In genomic region chr16:89443727-89444084, GRCh38 we compare ENCODE assay signal across 10 cellular contexts. TPM values are rescaled to one million over a fixed set of nuclear protein-coding genes. Genes with fewer than 3 reads are reported as not detected.
A peak's percentile ranks its signal among the peaks of the same experiment; 100 is the strongest.
DNase-seq lines count a peak whose midpoint lies in the region; ATAC-seq and TF ChIP-seq lines count a peak whose summit lies in the region.
"Had no signal": no experiment of that assay in that cellular context is flagged by ENCODE, and none has a peak within 500 bp of the region (broad histone marks: within the 10 kb centered on the region; RNA-seq: fewer than 3 reads in every experiment).

No MANE protein-coding gene starts in this region.

- DNase-seq in BJ (ENCODE audit: low read depth) (no peak), coronary artery (ENCODE audit: low spot score) (no peak), neural progenitor cell (ENCODE audit: low spot score) (no peak), CD14-positive monocyte (ENCODE audit: low spot score) (no peak), cortex of kidney (lab: John Stamatoyannopoulos, UW) (no peak), substantia nigra (lab: John Stamatoyannopoulos, UW) (no peak)
- DNase-seq: central memory CD4-positive, alpha-beta T cell; NCI-H187 had no signal

- POLR2A ChIA-PET in BJ (lab: Charles Lee) = no interaction called here

- H3K9me3 ChIP-seq in Loucy (ENCODE audit: insufficient read depth, low read depth, low read length) (no peaks in the 10 kb centered on the region), neural progenitor cell (ENCODE audit: low read depth) (no peaks in the 10 kb centered on the region)

- no peaks in the 10 kb centered on the region for H3F3A ChIP-seq in Loucy (ENCODE audit: low read depth)
- peaks cover 13% of the 10 kb centered on the region for H3F3A ChIP-seq in neural progenitor cell (ENCODE audit: low read depth)

- peak overlapping the region; percentile 34 for H3K4me2 ChIP-seq in Loucy (ENCODE audit: low read depth, low read length, poor library complexity, severe bottlenecking)
- peak overlapping the region; percentile 30 for H3K4me2 ChIP-seq in neural progenitor cell

- no peaks in the 10 kb centered on the region for H3K9me3 Mint-ChIP-seq in neural progenitor cell
- no peaks in the 10 kb centered on the region for H3K9me3 Mint-ChIP-seq in CD14-positive monocyte

- TF ChIP-seq CTCF in BJ (IDR thresholded peaks at IDR 0.05; ENCODE audit: insufficient read depth, low read depth, low read length) (0 out of 2 replicates have a peak, but pooled peaks have one; percentile 2), Loucy (conservative IDR thresholded peaks at IDR 0.05; ENCODE audit: low read length) (no peak), coronary artery (IDR thresholded peaks at IDR 0.05) (no peak), neural progenitor cell (IDR thresholded peaks at IDR 0.05) (no peak), CD14-positive monocyte (IDR thresholded peaks at IDR 0.05) (no peak)

- H2AFZ ChIP-seq in Loucy (ENCODE audit: low read length) (no peak overlapping the region), neural progenitor cell (replicated peaks) (no peak overlapping the region)

- peaks cover 10% of the 10 kb centered on the region for H3K27me3 Mint-ChIP-seq in neural progenitor cell (ENCODE audit: insufficient read depth, low read depth)
- H3K27me3 Mint-ChIP-seq in CD14-positive monocyte (ENCODE audit: low read depth in 3 of 3) = peaks cover 0 to 2% (median 0%) of the 10 kb centered on the region in 3 donors

- H3K4me3 Mint-ChIP-seq in neural progenitor cell (no peak overlapping the region), CD14-positive monocyte (no peak overlapping the region)

- H3K79me2 ChIP-seq in Loucy (ENCODE audit: insufficient read depth, low read length) (peaks cover 97% of the 10 kb centered on the region), neural progenitor cell (ENCODE audit: low read depth) (peaks cover 100% of the 10 kb centered on the region)

- H3K27ac ChIP-seq in coronary artery = peak overlapping the region in 1 of 2 donors; percentile 88
- peak overlapping the region; percentile 54 for H3K27ac ChIP-seq in neural progenitor cell
- H3K27ac ChIP-seq in substantia nigra (ENCODE audit: low read depth, low read length, poor library complexity, severe bottlenecking) = no peak overlapping the region

- peaks cover 14% of the 10 kb centered on the region for H3K4me1 ChIP-seq in Loucy (ENCODE audit: insufficient read depth, low read length, poor library complexity, severe bottlenecking)
- peaks cover 49% of the 10 kb centered on the region for H3K4me1 ChIP-seq in neural progenitor cell

- no peak for ATAC-seq in HG03095 (IDR thresholded peaks at IDR 0.05; ENCODE audit: unreplicated experiment)

- intact Hi-C loops in CD14-positive monocyte (cut with micrococcal nuclease) = loop anchor here in 1 of 2 donors (5.0 kb wide), 2 partner anchors 36 to 44 kb away; no protein-coding TSS in a partner anchor

- H3K36me3 ChIP-seq in BJ (ENCODE audit: control insufficient read depth, insufficient read depth, low read length) = no peaks in the 10 kb centered on the region
- H3K36me3 ChIP-seq in Loucy (ENCODE audit: insufficient read depth, low read length) = no peaks in the 10 kb centered on the region
- no peaks in the 10 kb centered on the region for H3K36me3 ChIP-seq in neural progenitor cell

- H3K4me3 ChIP-seq in BJ (ENCODE audit: low read depth, low read length) (no peak overlapping the region), Loucy (ENCODE audit: low read length, poor library complexity, severe bottlenecking) (no peak overlapping the region), coronary artery (peak overlapping the region; percentile 27), neural progenitor cell (no peak overlapping the region)

- CTCF ChIA-PET in BJ (lab: Yijun Ruan, JAX) = interaction anchor here (0.7 to 1.8 kb wide), 3 partner anchors 9 to 46 kb away, joined by 3 to 7 read pairs (median 3); no protein-coding TSS in a partner anchor

- H3K27me3 ChIP-seq in BJ (ENCODE audit: control insufficient read depth, insufficient read depth, low read length) (no peaks in the 10 kb centered on the region), Loucy (ENCODE audit: insufficient read depth, low read length, poor library complexity, severe bottlenecking) (no peaks in the 10 kb centered on the region), neural progenitor cell (no peaks in the 10 kb centered on the region)

- H3K9ac ChIP-seq in Loucy (ENCODE audit: low read depth, low read length, poor library complexity, severe bottlenecking) (no peak overlapping the region), neural progenitor cell (no peak overlapping the region)

- H3K36me3 Mint-ChIP-seq in neural progenitor cell (peaks cover 6% of the 10 kb centered on the region), CD14-positive monocyte (peaks cover 13 to 14% of the 10 kb centered on the region in 2 donors)

- no peaks in the 10 kb centered on the region for H3K9me2 ChIP-seq in Loucy (replicated peaks; ENCODE audit: low read depth, low read length)

- H4K20me1 ChIP-seq in Loucy (ENCODE audit: insufficient read depth, low read length, poor library complexity, severe bottlenecking) (peaks cover 73% of the 10 kb centered on the region), neural progenitor cell (ENCODE audit: low read depth) (peaks cover 100% of the 10 kb centered on the region)

- H3K4me1 Mint-ChIP-seq in neural progenitor cell (peaks cover 67% of the 10 kb centered on the region), CD14-positive monocyte (peaks cover 90% of the 10 kb centered on the region)

- peak overlapping the region; percentile 64 for H3K27ac Mint-ChIP-seq in neural progenitor cell
- H3K27ac Mint-ChIP-seq in CD14-positive monocyte = peak overlapping the region in 3 of 7 donors; percentile 26 to 57 (median 31)

RNA-seq across cellular contexts. Expression of gene ANKRD11, which starts 46.7 kb away (rescaled TPM):
- 44.1 and 61.8 TPM in 2 replicates for polyA plus RNA-seq in BJ (2011; rRNA removed)
- polyA minus RNA-seq in BJ (2011; rRNA and poly(A)+ RNA removed) = 39.1 and 66.5 TPM in 2 replicates
- total RNA-seq in neural progenitor cell (ENCODE audit: low replicate concordance) = 47.3 and 68.1 TPM in 2 replicates
- 1 to 10 TPM; 3.2 to 5.4 TPM for polyA plus RNA-seq in CD14-positive monocyte
